Comparison of ENCODE assay signal across 1 cellular context in the genomic region with DNA sequence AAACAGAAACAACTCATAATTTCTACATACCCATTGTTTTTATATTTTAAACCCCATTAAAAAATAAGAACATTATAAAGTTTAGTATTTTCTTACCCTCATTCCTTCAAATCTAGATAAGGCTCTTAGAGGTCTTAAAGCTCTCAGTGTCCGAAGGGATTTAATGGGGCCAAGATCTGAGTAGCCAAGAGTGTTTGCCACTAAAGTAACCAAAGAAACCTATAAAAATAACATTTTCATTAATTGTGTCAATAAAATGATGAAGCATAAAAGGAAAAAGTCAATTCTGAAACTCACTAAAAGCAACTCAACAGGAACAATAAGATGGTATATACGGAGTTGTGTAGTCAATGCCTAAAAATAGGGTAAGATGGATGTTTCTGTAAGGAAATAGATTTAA.
TF ChIP-seq lines count a peak whose summit lies in the region.

No MANE protein-coding gene starts in this region.

TF ChIP-seq in HepG2, 621 proteins besides CTCF, POLR2A, EP300 and RAD21:
- TF ChIP-seq, protein P1, sequence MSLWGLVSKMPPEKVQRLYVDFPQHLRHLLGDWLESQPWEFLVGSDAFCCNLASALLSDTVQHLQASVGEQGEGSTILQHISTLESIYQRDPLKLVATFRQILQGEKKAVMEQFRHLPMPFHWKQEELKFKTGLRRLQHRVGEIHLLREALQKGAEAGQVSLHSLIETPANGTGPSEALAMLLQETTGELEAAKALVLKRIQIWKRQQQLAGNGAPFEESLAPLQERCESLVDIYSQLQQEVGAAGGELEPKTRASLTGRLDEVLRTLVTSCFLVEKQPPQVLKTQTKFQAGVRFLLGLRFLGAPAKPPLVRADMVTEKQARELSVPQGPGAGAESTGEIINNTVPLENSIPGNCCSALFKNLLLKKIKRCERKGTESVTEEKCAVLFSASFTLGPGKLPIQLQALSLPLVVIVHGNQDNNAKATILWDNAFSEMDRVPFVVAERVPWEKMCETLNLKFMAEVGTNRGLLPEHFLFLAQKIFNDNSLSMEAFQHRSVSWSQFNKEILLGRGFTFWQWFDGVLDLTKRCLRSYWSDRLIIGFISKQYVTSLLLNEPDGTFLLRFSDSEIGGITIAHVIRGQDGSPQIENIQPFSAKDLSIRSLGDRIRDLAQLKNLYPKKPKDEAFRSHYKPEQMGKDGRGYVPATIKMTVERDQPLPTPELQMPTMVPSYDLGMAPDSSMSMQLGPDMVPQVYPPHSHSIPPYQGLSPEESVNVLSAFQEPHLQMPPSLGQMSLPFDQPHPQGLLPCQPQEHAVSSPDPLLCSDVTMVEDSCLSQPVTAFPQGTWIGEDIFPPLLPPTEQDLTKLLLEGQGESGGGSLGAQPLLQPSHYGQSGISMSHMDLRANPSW (CRISPR knock-in tag; IDR thresholded peaks at IDR 0.05; ENCODE audit: borderline replicate concordance): no peak
- TF ChIP-seq NCOR1 (IDR thresholded peaks at IDR 0.05; ENCODE audit: borderline replicate concordance, low read length): peak; percentile 2; the same call in 1 of the 2 replicates
